ENCODE assay signal across 8 cellular contexts in the genomic region with DNA sequence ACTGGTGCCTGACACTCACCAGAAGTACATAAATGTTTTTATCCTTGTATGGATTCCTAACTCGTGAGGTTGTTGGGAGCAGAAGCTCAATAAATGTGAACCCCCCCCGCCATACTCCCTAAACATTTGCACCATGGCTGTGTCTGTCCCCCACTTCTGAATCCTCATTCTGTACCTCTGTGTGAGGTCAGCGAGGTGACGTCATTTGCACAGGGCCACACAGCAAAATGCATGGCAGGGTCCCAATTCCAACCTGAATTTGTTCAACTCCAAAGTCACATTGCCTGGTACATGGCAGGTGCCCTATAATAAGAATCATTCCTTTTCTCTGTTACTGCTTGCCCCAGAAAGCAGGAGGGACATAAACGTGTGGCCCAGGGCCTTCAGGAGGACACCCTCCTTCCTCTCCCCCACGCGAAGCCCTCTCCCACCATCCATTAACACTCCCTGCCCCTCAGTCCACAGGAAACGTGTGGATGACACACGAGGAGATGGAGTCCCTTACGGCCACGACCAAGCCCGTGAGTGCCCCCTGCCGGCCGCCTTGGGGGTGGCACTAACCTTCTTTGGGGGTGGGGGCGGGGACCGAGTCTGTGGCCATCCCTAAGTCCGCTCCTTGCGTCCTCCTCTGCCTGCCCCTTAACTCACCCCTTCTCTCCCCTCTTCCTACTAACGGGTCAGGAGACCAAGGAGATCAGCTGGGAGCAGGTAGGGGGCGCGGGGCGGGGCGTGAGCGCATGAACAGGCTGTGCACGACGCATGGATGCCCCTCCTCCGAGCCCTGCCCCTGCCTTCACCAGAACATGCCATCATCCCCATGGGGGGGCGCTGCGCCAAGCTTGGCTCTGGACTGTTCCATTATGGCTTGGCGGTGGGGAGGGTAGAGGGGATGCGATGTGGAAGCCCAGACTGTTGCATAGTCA. TPM values are rescaled to one million over a fixed set of nuclear protein-coding genes. Genes with fewer than 3 reads are reported as not detected.
DNase-seq lines count a peak whose midpoint lies in the region; ATAC-seq and TF ChIP-seq lines count a peak whose summit lies in the region.

No MANE protein-coding gene starts in this region.

- peak overlapping the region; percentile 14 for H3K4me3 ChIP-seq in astrocyte of the cerebellum (ENCODE audit: low read depth, low read length)

- DNase-seq in D341Med (ENCODE audit: low spot score) (peak; percentile 83), KG1 (lab: John Stamatoyannopoulos, UW) (peak; percentile 3), T-helper 2 cell (peak; percentile 53 to 89 (median 69)), astrocyte of the cerebellum (ENCODE audit: low read depth) (no peak), hippocampal formation (lab: John Stamatoyannopoulos, UW) (peak; percentile 19 to 73), sciatic nerve (ENCODE audit: low spot score) (peak; percentile 84), OCI-M2 (lab: John Stamatoyannopoulos, UW; ENCODE audit: unreplicated experiment) (no peak)

- TF ChIP-seq CTCF in astrocyte of the cerebellum (IDR thresholded peaks at IDR 0.05; ENCODE audit: low read depth, low read length, missing control alignments) = peak; percentile 79

- in situ Hi-C loops in astrocyte of the cerebellum (cut with HindIII; ENCODE audit: low sequenced_read_pairs) = no loop called here

- peak; percentile 25 for ATAC-seq in sciatic nerve
- no peak for ATAC-seq in HG02623 (IDR thresholded peaks at IDR 0.05; ENCODE audit: unreplicated experiment)

- intact Hi-C loops in sciatic nerve (cut with DNase I) = loop anchor here (10.0 kb wide), 1 partner anchor 61 kb away; a partner anchor contains a TSS

RNA-seq across cellular contexts. Expression of a gene that starts 9.4 kb away (rescaled TPM):
- 5.1 TPM for total RNA-seq in sciatic nerve

RNA-seq across cellular contexts. Expression of a gene that starts 11.8 kb away (rescaled TPM):
- total RNA-seq in sciatic nerve = 32.5 TPM

RNA-seq across cellular contexts. Expression of a gene that starts 26.4 kb away (rescaled TPM):
- 6.3 TPM for total RNA-seq in sciatic nerve

RNA-seq across cellular contexts. Expression of a gene that starts 26.8 kb away (rescaled TPM):
- 0.67 TPM for total RNA-seq in sciatic nerve

RNA-seq across cellular contexts. Expression of a gene that starts 31.6 kb away (rescaled TPM):
- total RNA-seq in sciatic nerve = 9.8 TPM

Comparison
In these comparisons a context has a peak if more than half of its experiments do, and no peak if none do; other contexts are left out.
1. DNase-seq: peak in D341Med (single experiment), KG1 (single experiment), T-helper 2 cell (5 of 5), hippocampal formation (2 of 2) and sciatic nerve (single experiment); none in astrocyte of the cerebellum (single experiment) and OCI-M2 (single experiment).